In genomic region chr20:23244916-23245552, GRCh38 we compare ENCODE assay signal across 18 cellular contexts.
DNase-seq lines count a peak whose midpoint lies in the region; ATAC-seq and TF ChIP-seq lines count a peak whose summit lies in the region.
"Had no signal": no experiment of that assay in that cellular context is flagged by ENCODE, and none has a peak within 500 bp of the region (broad histone marks: within the 10 kb centered on the region; RNA-seq: fewer than 3 reads in every experiment).

No MANE protein-coding gene starts in this region.

- WGBS in lower leg skin, 2 donors, result 81 to 83% methylated on average over 13 of the region's 13 CpGs
- 87% methylated on average over 13 of the region's 13 CpGs for WGBS in urinary bladder

- peak; percentile 19 for DNase-seq in activated CD8-positive, alpha-beta memory T cell treated with anti-CD3 and anti-CD28 coated beads for 24 hours
- no peak for DNase-seq in activated CD8-positive, alpha-beta memory T cell treated with anti-CD3 and anti-CD28 coated beads, Interleukin-2, amount 50 U/mL, for 4 hours
- DNase-seq in activated CD8-positive, alpha-beta memory T cell treated with anti-CD3 and anti-CD28 coated beads, Interleukin-2, amount 50 U/mL, for 48 hours, result peak; percentile 40
- DNase-seq in lower leg skin (ENCODE audit: low spot score in 2 of 2), result peak; percentile 12 to 80
- DNase-seq in T-helper 9 cell, result no peak
- DNase-seq in DMS153 treated with DMSO at 0.1 percent for 48 hours (lab: John Stamatoyannopoulos, UW; ENCODE audit: unreplicated experiment), result no peak
- DNase-seq: activated T-cell treated with anti-CD3 and anti-CD28 coated beads for 4 hours; DMS79 treated with DMSO at 0.1 percent for 48 hours; HFFc6; naive thymus-derived CD8-positive, alpha-beta T cell; NCI-H1105 treated with DMSO at 0.1 percent for 48 hours; NCI-H2081; T1000 had no signal

- no peaks in the 10 kb centered on the region for H3K36me3 ChIP-seq in urinary bladder (ENCODE audit: insufficient read depth)
- H3K36me3 ChIP-seq: breast epithelium, pancreas had no signal

- no peaks in the 10 kb centered on the region for H3K4me1 ChIP-seq in urinary bladder (ENCODE audit: insufficient read depth)
- H3K4me1 ChIP-seq: breast epithelium, pancreas had no signal

- no peak for ATAC-seq in GM19035 (IDR thresholded peaks at IDR 0.05; ENCODE audit: unreplicated experiment)
- ATAC-seq: naive thymus-derived CD8-positive, alpha-beta T cell had no signal

- no peak overlapping the region for H3K4me3 ChIP-seq in lower leg skin (ENCODE audit: low read depth, poor library complexity, severe bottlenecking)
- H3K4me3 ChIP-seq in urinary bladder (ENCODE audit: low read depth, low read length), result no peak overlapping the region
- H3K4me3 ChIP-seq: breast epithelium, pancreas had no signal

- TF ChIP-seq POLR2A in lower leg skin (IDR thresholded peaks at IDR 0.05), result no peak

- H3K27ac ChIP-seq in urinary bladder (ENCODE audit: low read depth), result peak overlapping the region; percentile 57
- H3K27ac ChIP-seq: HL-60, pancreas had no signal

- intact Hi-C loops in lower leg skin (cut with DNase I; ENCODE audit: low total_unique reads), result loop anchor here (5.0 kb wide), 1 partner anchor 393 kb away; no protein-coding TSS in a partner anchor

- no peak for TF ChIP-seq CTCF in lower leg skin (IDR thresholded peaks at IDR 0.05)

Comparison
In these comparisons a context has a peak if more than half of its experiments do, and no peak if none do; other contexts are left out.
1. DNase-seq: peak in activated CD8-positive, alpha-beta memory T cell treated with anti-CD3 and anti-CD28 coated beads for 24 hours (single experiment), activated CD8-positive, alpha-beta memory T cell treated with anti-CD3 and anti-CD28 coated beads, Interleukin-2, amount 50 U/mL, for 48 hours (single experiment) and lower leg skin (2 of 2); none in activated CD8-positive, alpha-beta memory T cell treated with anti-CD3 and anti-CD28 coated beads, Interleukin-2, amount 50 U/mL, for 4 hours (single experiment), T-helper 9 cell (single experiment) and DMS153 treated with DMSO at 0.1 percent for 48 hours (single experiment).